Comparison of ENCODE assay signal across 28 cellular contexts in the genomic region with DNA sequence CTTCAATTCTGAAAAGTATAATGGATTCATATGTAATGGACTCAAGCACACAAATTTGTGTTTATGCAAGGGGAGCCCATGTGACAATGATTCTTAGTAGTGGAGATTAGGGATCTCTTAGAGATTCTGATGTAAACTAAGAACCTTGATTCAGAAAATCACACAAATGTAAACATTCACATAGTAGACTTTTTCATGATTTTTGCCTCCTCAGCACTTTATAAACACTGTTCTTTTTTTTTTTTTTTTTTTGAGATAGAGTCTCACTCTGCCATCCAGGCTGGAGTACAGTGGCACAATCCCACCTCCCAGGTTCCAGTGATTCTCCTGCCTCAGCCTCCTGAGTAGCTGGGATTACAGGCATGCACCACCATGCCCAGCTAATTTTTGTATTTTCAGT.
"Had no signal": no experiment of that assay in that cellular context is flagged by ENCODE, and none has a peak within 500 bp of the region (broad histone marks: within the 10 kb centered on the region; RNA-seq: fewer than 3 reads in every experiment).

No MANE protein-coding gene starts in this region.

- ATAC-seq: effector memory CD8-positive, alpha-beta T cell; esophagus mucosa; gastrocnemius medialis; heart right ventricle; left colon; left lobe of liver; left ventricle myocardium superior; lower lobe of right lung; mucosa of descending colon had no signal

- H3K4me3 ChIP-seq: colonic mucosa, esophagus squamous epithelium, gastrocnemius medialis, heart right ventricle, lower lobe of right lung, mucosa of descending colon had no signal

- H3K4me1 ChIP-seq: colonic mucosa, lower lobe of right lung had no signal

- H3K27ac ChIP-seq: colonic mucosa, epithelial cell of prostate, esophagus squamous epithelium, gastrocnemius medialis, lower lobe of right lung had no signal

- H3K27ac Mint-ChIP-seq: dendritic cell treated with granulocyte-macrophage colony-stimulating factor and Interleukin-4, amounts not matched to agents 40 ng/mL and 50 ng/mL, for 4 days; effector memory CD8-positive, alpha-beta T cell; endodermal cell; mesothelial cell of epicardium had no signal

- H3K9me3 ChIP-seq: colonic mucosa had no signal

- FAIRE-seq: endometrium, kidney had no signal

- H3K27me3 Mint-ChIP-seq: dendritic cell treated with granulocyte-macrophage colony-stimulating factor and Interleukin-4, amounts not matched to agents 40 ng/mL and 50 ng/mL, for 4 days; effector memory CD8-positive, alpha-beta T cell had no signal

- DNase-seq: colonic mucosa; cortex of kidney; effector CD8-positive, alpha-beta T cell; effector memory CD8-positive, alpha-beta T cell; endodermal cell; erythroblast; esophagus squamous epithelium; foreskin fibroblast; foreskin melanocyte; gastrocnemius medialis; glutamatergic neuron; head of caudate nucleus; heart right ventricle; hippocampal formation; islet precursor cell; kidney; kidney glomerular epithelial cell; left colon; left ventricle myocardium superior; lower lobe of right lung; mesenchymal stem cell; mucosa of descending colon had no signal

- H3K27me3 ChIP-seq: colonic mucosa, esophagus squamous epithelium, gastrocnemius medialis, heart right ventricle had no signal

- H3K36me3 ChIP-seq: colonic mucosa, esophagus squamous epithelium, heart right ventricle, lower lobe of right lung had no signal

- H3K4me1 Mint-ChIP-seq: endodermal cell, mesothelial cell of epicardium had no signal

- H3K4me3 Mint-ChIP-seq: dendritic cell treated with granulocyte-macrophage colony-stimulating factor and Interleukin-4, amounts not matched to agents 40 ng/mL and 50 ng/mL, for 4 days; effector memory CD8-positive, alpha-beta T cell; endodermal cell; mesothelial cell of epicardium had no signal
